13 cellular contexts compared by ENCODE assay signal in genomic region chr11:35919244-35919643, GRCh38. TPM values are rescaled to one million over a fixed set of nuclear protein-coding genes. Genes with fewer than 3 reads are reported as not detected.
DNase-seq lines count a peak whose midpoint lies in the region; ATAC-seq and TF ChIP-seq lines count a peak whose summit lies in the region.
"Had no signal": no experiment of that assay in that cellular context is flagged by ENCODE, and none has a peak within 500 bp of the region (broad histone marks: within the 10 kb centered on the region; RNA-seq: fewer than 3 reads in every experiment).

No MANE protein-coding gene starts in this region.

- no peak for TF ChIP-seq CTCF in hepatocyte (IDR thresholded peaks at IDR 0.05; ENCODE audit: poor library complexity)
- TF ChIP-seq CTCF in MM.1S (IDR thresholded peaks at IDR 0.05; ENCODE audit: low read length): no peak

- H3K9me3 ChIP-seq in SJCRH30 (replicated peaks): no peaks in the 10 kb centered on the region
- no peaks in the 10 kb centered on the region for H3K9me3 ChIP-seq in hepatocyte (ENCODE audit: low read depth)
- no peaks in the 10 kb centered on the region for H3K9me3 ChIP-seq in MM.1S (replicated peaks; ENCODE audit: insufficient read depth, low read length)
- H3K9me3 ChIP-seq: lower lobe of right lung had no signal

- no peaks in the 10 kb centered on the region for H3K36me3 ChIP-seq in SJCRH30
- H3K36me3 ChIP-seq in hepatocyte (replicated peaks; ENCODE audit: insufficient read depth, low read depth): no peaks in the 10 kb centered on the region
- no peaks in the 10 kb centered on the region for H3K36me3 ChIP-seq in MM.1S (replicated peaks; ENCODE audit: insufficient read depth, low read length)
- H3K36me3 ChIP-seq: lower lobe of right lung had no signal

- WGBS in hepatocyte (ENCODE audit: low lambda C conversion rate, missing lambda C conversion rate): 81% methylated on average over 3 of the region's 3 CpGs

- no peak for ATAC-seq in GM21528 (IDR thresholded peaks at IDR 0.05; ENCODE audit: low FRiP score, unreplicated experiment)
- ATAC-seq: activated CD8-positive, alpha-beta T cell treated with anti-CD3 and anti-CD28 coated beads for 36 hours; lower lobe of right lung had no signal

- no peaks in the 10 kb centered on the region for H4K20me1 ChIP-seq in hepatocyte (ENCODE audit: insufficient read depth, poor library complexity, severe bottlenecking)
- no peaks in the 10 kb centered on the region for H4K20me1 ChIP-seq in MM.1S (ENCODE audit: insufficient read depth, low read length)

- H3K4me1 ChIP-seq in SJCRH30 (peaks cover 23% of the 10 kb centered on the region), hepatocyte (ENCODE audit: insufficient read depth) (no peaks in the 10 kb centered on the region), MM.1S (ENCODE audit: low read length) (peaks cover 6% of the 10 kb centered on the region; the same call in 1 of the 2 replicates)
- H3K4me1 ChIP-seq: lower lobe of right lung had no signal

- H2AFZ ChIP-seq in hepatocyte: no peak overlapping the region
- no peak overlapping the region for H2AFZ ChIP-seq in MM.1S (ENCODE audit: low read length)

- H3K9ac ChIP-seq in MM.1S (ENCODE audit: low read length): no peak overlapping the region

- H3K9me2 ChIP-seq in hepatocyte (replicated peaks; ENCODE audit: insufficient read depth) (no peaks in the 10 kb centered on the region), MM.1S (replicated peaks; ENCODE audit: insufficient read depth, low read length) (no peaks in the 10 kb centered on the region)

- H3K27ac ChIP-seq in SJCRH30 (peak overlapping the region; percentile 69), hepatocyte (peak overlapping the region; percentile 30), MM.1S (ENCODE audit: low read length) (no peak overlapping the region)
- H3K27ac ChIP-seq: lower lobe of right lung had no signal

- H3K27me3 ChIP-seq in SJCRH30 (no peaks in the 10 kb centered on the region), hepatocyte (peaks cover 7% of the 10 kb centered on the region), MM.1S (replicated peaks; ENCODE audit: insufficient read depth, low read length) (peaks cover 90% of the 10 kb centered on the region)

- peak overlapping the region; percentile 3 for H3K4me3 ChIP-seq in SJCRH30
- no peak overlapping the region for H3K4me3 ChIP-seq in hepatocyte
- H3K4me3 ChIP-seq in MM.1S (ENCODE audit: low read length): no peak overlapping the region
- H3K4me3 ChIP-seq: lower lobe of right lung had no signal

- H3K79me2 ChIP-seq in hepatocyte (no peaks in the 10 kb centered on the region), MM.1S (ENCODE audit: low read length) (no peaks in the 10 kb centered on the region)

- peak; percentile 74 for DNase-seq in COLO668 (lab: John Stamatoyannopoulos, UW; ENCODE audit: unreplicated experiment)
- DNase-seq in NCI-H146 (lab: John Stamatoyannopoulos, UW): peak; percentile 89
- peak; percentile 65 to 86 for DNase-seq in SJCRH30
- DNase-seq in hepatocyte (ENCODE audit: low spot score): no peak
- no peak for DNase-seq in MM.1S
- no peak for DNase-seq in activated naive CD4-positive, alpha-beta T cell treated with anti-CD3 and anti-CD28 coated beads, Interleukin-2, amount 50 U/mL, for 16 hours
- no peak for DNase-seq in stimulated activated CD4-positive, alpha-beta T cell treated with anti-CD3 and anti-CD28 coated beads, Interleukin-4, amount 100 ng/mL, for 1 hour
- DNase-seq: activated CD8-positive, alpha-beta T cell treated with anti-CD3 and anti-CD28 coated beads for 36 hours; GDM1; HCEC 1CT; lower lobe of right lung; stimulated activated CD8-positive, alpha-beta memory T cell treated with anti-CD3 and anti-CD28 coated beads, Interleukin-4, amount 100 ng/mL, for 48 hours had no signal

- no peak overlapping the region for H3K4me2 ChIP-seq in hepatocyte
- no peak overlapping the region for H3K4me2 ChIP-seq in MM.1S (ENCODE audit: low read depth, low read length)

- peaks cover 9% of the 10 kb centered on the region; the same call in 1 of the 2 replicates for H3F3A ChIP-seq in MM.1S (ENCODE audit: insufficient read depth, low read length)

RNA-seq across cellular contexts. Expression of gene LDLRAD3, which starts 24.6 kb away (rescaled TPM):
- total RNA-seq in SJCRH30 (2014; rRNA removed; shearing (Covaris generic)): 36.5 and 38.8 TPM in 2 replicates
- total RNA-seq in hepatocyte: 11.8 and 12.2 TPM in 2 replicates
- 7.4 and 12.2 TPM in 2 replicates for polyA plus RNA-seq in hepatocyte

Comparison
In these comparisons a context has a peak if more than half of its experiments do, and no peak if none do; other contexts are left out.
1. DNase-seq: peak in COLO668 (single experiment), NCI-H146 (single experiment) and SJCRH30 (2 of 2); none in hepatocyte (single experiment), MM.1S (single experiment), activated naive CD4-positive, alpha-beta T cell treated with anti-CD3 and anti-CD28 coated beads, Interleukin-2, amount 50 U/mL, for 16 hours (single experiment) and stimulated activated CD4-positive, alpha-beta T cell treated with anti-CD3 and anti-CD28 coated beads, Interleukin-4, amount 100 ng/mL, for 1 hour (single experiment).